In the genomic region with DNA sequence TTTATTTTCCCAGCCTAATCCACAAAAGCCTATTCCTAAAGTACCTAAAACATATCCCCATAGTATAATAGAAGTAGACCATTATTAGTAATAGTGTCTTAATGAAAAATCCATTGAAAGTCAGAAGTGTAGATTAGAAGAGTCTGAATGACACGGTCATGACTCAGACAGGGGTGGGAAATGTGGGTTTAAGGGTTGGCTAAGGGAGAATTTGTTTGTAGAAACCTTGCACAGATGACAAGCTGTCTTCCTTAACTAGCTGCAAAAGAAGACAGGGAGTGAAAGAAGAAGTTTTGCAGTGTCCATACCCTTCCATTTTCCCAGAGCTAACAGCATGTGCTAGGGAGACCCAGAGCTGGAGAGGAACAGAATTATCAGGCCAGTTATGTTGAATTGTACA, we compare ENCODE assay signal across 16 cellular contexts.
DNase-seq lines count a peak whose midpoint lies in the region; FAIRE-seq and TF ChIP-seq lines count a peak whose summit lies in the region.
"Had no signal": no experiment of that assay in that cellular context is flagged by ENCODE, and none has a peak within 500 bp of the region (broad histone marks: within the 10 kb centered on the region; RNA-seq: fewer than 3 reads in every experiment).

No MANE protein-coding gene starts in this region.

- FAIRE-seq in keratinocyte (lab: Jason Lieb, UNC), result peak; percentile 53
- FAIRE-seq: small intestine had no signal

- no peaks in the 10 kb centered on the region for H3K9me3 ChIP-seq in keratinocyte (ENCODE audit: control insufficient read depth, low read depth, low read length)
- H3K9me3 ChIP-seq: neutrophil, Peyer's patch had no signal

- DNase-seq in GM03348 (ENCODE audit: low spot score) (peak; percentile 23), LHCN-M2 (ENCODE audit: low read depth) (peak; percentile 85), astrocyte of the hippocampus (ENCODE audit: low read depth, low spot score) (peak; percentile 61), keratinocyte (ENCODE audit: low read depth, low spot score) (peak; percentile 2), mucosa of gallbladder (ENCODE audit: low spot score) (no peak), cerebellar nuclear complex (lab: John Stamatoyannopoulos, UW) (no peak)
- DNase-seq in stimulated activated CD4-positive, alpha-beta T cell treated with anti-CD3 and anti-CD28 coated beads, Interleukin-2, amount 100 ng/mL, for 48 hours, result no peak
- DNase-seq in effector CD4-positive, alpha-beta T cell, result no peak
- DNase-seq: activated naive CD4-positive, alpha-beta T cell treated with Interleukin-2 at 50 U/mL for 16 hours; erythroblast; NCI-H146; NCI-H446 treated with DMSO at 0.1 percent for 48 hours; Peyer's patch; small intestine; T-helper 17 cell had no signal

- H3K4me1 ChIP-seq in keratinocyte (ENCODE audit: control insufficient read depth, extremely low read depth, insufficient read depth, low read length), result peaks cover 3% of the 10 kb centered on the region
- H3K4me1 ChIP-seq: Peyer's patch had no signal

- dilution Hi-C loops in keratinocyte (cut with MboI; ENCODE audit: extremely low pct_ligation_motif_present, low sequenced_read_pairs), result no loop called here

- no peaks in the 10 kb centered on the region for H3K9me1 ChIP-seq in keratinocyte (ENCODE audit: control insufficient read depth, extremely low read depth, insufficient read depth, low read length)

- H3K4me2 ChIP-seq in keratinocyte (ENCODE audit: control insufficient read depth, extremely low read depth, insufficient read depth, low read depth, low read length), result no peak overlapping the region

- H3K27me3 ChIP-seq in keratinocyte (ENCODE audit: control insufficient read depth, extremely low read depth, insufficient read depth, low read length), result no peaks in the 10 kb centered on the region
- H3K27me3 ChIP-seq: neutrophil, Peyer's patch had no signal

- no peaks in the 10 kb centered on the region for H4K20me1 ChIP-seq in keratinocyte (ENCODE audit: control insufficient read depth, extremely low read depth, insufficient read depth, low read length)

- TF ChIP-seq CTCF in keratinocyte (optimal IDR thresholded peaks at IDR 0.05 in 1 of 3, IDR thresholded peaks at IDR 0.05 in 1 of 3, conservative IDR thresholded peaks at IDR 0.05 in 1 of 3; ENCODE audit: extremely low read depth in 1 of 3, insufficient read depth in 2 of 3, low read length in 3 of 3), result no peak

- no peak overlapping the region for H3K27ac ChIP-seq in keratinocyte (ENCODE audit: control insufficient read depth, insufficient read depth, low read length)
- H3K27ac ChIP-seq: neutrophil, Peyer's patch had no signal

- no peaks in the 10 kb centered on the region for H3K36me3 ChIP-seq in keratinocyte (ENCODE audit: control insufficient read depth in 2 of 2, extremely low read depth in 1 of 2, insufficient read depth in 2 of 2, low read length in 2 of 2)
- H3K36me3 ChIP-seq: neutrophil, Peyer's patch had no signal

- H3K79me2 ChIP-seq in keratinocyte (ENCODE audit: control insufficient read depth, insufficient read depth, low read length), result no peaks in the 10 kb centered on the region

- no peak overlapping the region for H2AFZ ChIP-seq in keratinocyte (ENCODE audit: control insufficient read depth, low read length)

- H3K4me3 ChIP-seq in keratinocyte (ENCODE audit: control insufficient read depth in 2 of 3, extremely low read depth in 1 of 3, insufficient read depth in 2 of 3, low read depth in 1 of 3, low read length in 3 of 3), result no peak overlapping the region
- H3K4me3 ChIP-seq: Peyer's patch had no signal

- H3K9ac ChIP-seq in keratinocyte (ENCODE audit: control insufficient read depth, extremely low read depth, insufficient read depth, low read length), result no peak overlapping the region

Comparison
In these comparisons a context has a peak if more than half of its experiments do, and no peak if none do; other contexts are left out.
1. DNase-seq: peak in GM03348 (single experiment), LHCN-M2 (single experiment), astrocyte of the hippocampus (single experiment) and keratinocyte (single experiment); none in stimulated activated CD4-positive, alpha-beta T cell treated with anti-CD3 and anti-CD28 coated beads, Interleukin-2, amount 100 ng/mL, for 48 hours (0 of 2), effector CD4-positive, alpha-beta T cell (single experiment), mucosa of gallbladder (single experiment) and cerebellar nuclear complex (0 of 2).